ENCODE assay signal across 26 cellular contexts in genomic region chr3:122443090-122443489, GRCh38. TPM values are rescaled to one million over a fixed set of nuclear protein-coding genes. Genes with fewer than 3 reads are reported as not detected.
A peak's percentile ranks its signal among the peaks of the same experiment; 100 is the strongest.
DNase-seq lines count a peak whose midpoint lies in the region; ATAC-seq and TF ChIP-seq lines count a peak whose summit lies in the region.
"Had no signal": no experiment of that assay in that cellular context is flagged by ENCODE, and none has a peak within 500 bp of the region (broad histone marks: within the 10 kb centered on the region; RNA-seq: fewer than 3 reads in every experiment).

No MANE protein-coding gene starts in this region.

- H3K79me2 ChIP-seq in GM23338 (replicated peaks; ENCODE audit: insufficient read depth) (peaks cover 39% of the 10 kb centered on the region), PC-9 (ENCODE audit: low read depth) (peaks cover 25% of the 10 kb centered on the region; the same call in 1 of the 2 replicates)

- H3K23ac ChIP-seq in neuronal stem cell (ENCODE audit: low read depth, low read length, poor library complexity), result peak overlapping the region; percentile 55

- H3K9me2 ChIP-seq in GM23338 (ENCODE audit: insufficient read depth) (no peaks in the 10 kb centered on the region), PC-9 (ENCODE audit: insufficient read depth) (no peaks in the 10 kb centered on the region)

- peaks cover 32% of the 10 kb centered on the region for H3K36me3 ChIP-seq in GM23338 (ENCODE audit: insufficient read depth)
- H3K36me3 ChIP-seq in PC-9 (ENCODE audit: low read depth), result peaks cover 58% of the 10 kb centered on the region
- peaks cover 14 to 83% of the 10 kb centered on the region in 2 donors for H3K36me3 ChIP-seq in neuronal stem cell (replicated peaks in 1 of 2; ENCODE audit: control insufficient read depth in 2 of 2, insufficient read depth in 2 of 2, low read length in 2 of 2)
- H3K36me3 ChIP-seq: uterus had no signal

- H2BK120ac ChIP-seq in neuronal stem cell (ENCODE audit: low read depth, low read length), result no peak overlapping the region

- no peak overlapping the region for H2BK5ac ChIP-seq in neuronal stem cell (ENCODE audit: low read length)

- no peak overlapping the region for H2BK15ac ChIP-seq in neuronal stem cell (ENCODE audit: low read length)

- peak overlapping the region; percentile 88 for H3K27ac ChIP-seq in GM23338 (ENCODE audit: low read depth)
- peak overlapping the region; percentile 84 for H3K27ac ChIP-seq in PC-9
- no peak overlapping the region for H3K27ac ChIP-seq in neuronal stem cell (replicated peaks; ENCODE audit: low read length)
- H3K27ac ChIP-seq: left ventricle myocardium inferior, SJCRH30, uterus had no signal

- peak; percentile 99 for ATAC-seq in GM23338
- ATAC-seq: activated CD8-positive, alpha-beta memory T cell treated with anti-CD3 and anti-CD28 coated beads, Interleukin-2, amount 10 ng/mL, durations not matched to agents 7 days and 5 days; esophagus mucosa had no signal

- H3K9me3 Mint-ChIP-seq in GM23338 (peaks cover under 1% of the 10 kb centered on the region; the same call in 1 of the 3 replicates), nephron progenitor cell (peaks cover 49% of the 10 kb centered on the region), immature natural killer cell (peaks cover 2 to 11% (median 5%) of the 10 kb centered on the region in 6 donors)

- no peak overlapping the region for H4K91ac ChIP-seq in neuronal stem cell (ENCODE audit: low read depth, low read length, poor library complexity)

- H3F3A ChIP-seq in GM23338 (replicated peaks; ENCODE audit: low read depth), result no peaks in the 10 kb centered on the region
- H3F3A ChIP-seq in PC-9 (ENCODE audit: insufficient read depth, low read depth), result peaks cover 31% of the 10 kb centered on the region; the same call in 1 of the 2 replicates

- H3K27ac Mint-ChIP-seq in GM23338 (peak overlapping the region; percentile 97), nephron progenitor cell (no peak overlapping the region), immature natural killer cell (no peak overlapping the region)
- H3K27ac Mint-ChIP-seq: activated CD4-positive, alpha-beta T cell treated with anti-CD3 and anti-CD28 coated beads, Interleukin-2, amount 10 ng/mL, durations not matched to agents 24 days and 14 days; activated CD8-positive, alpha-beta memory T cell treated with anti-CD3 and anti-CD28 coated beads, Interleukin-2, amount 10 ng/mL, durations not matched to agents 7 days and 5 days; activated naive CD8-positive, alpha-beta T cell; nephron had no signal

- H2AK5ac ChIP-seq in neuronal stem cell (ENCODE audit: low read depth, low read length), result no peak overlapping the region

- H3K79me1 ChIP-seq in neuronal stem cell (ENCODE audit: low read depth, low read length), result peaks cover 2% of the 10 kb centered on the region

- H3K4me3 ChIP-seq in GM23338, result peak overlapping the region; percentile 31
- peak overlapping the region; percentile 21; the same call in 1 of the 2 replicates for H3K4me3 ChIP-seq in PC-9
- no peak overlapping the region for H3K4me3 ChIP-seq in neuronal stem cell (ENCODE audit: low read length in 2 of 2)
- H3K4me3 ChIP-seq: left ventricle myocardium inferior, SJCRH30, uterus had no signal

- POLR2A ChIA-PET in PC-9 (lab: Charles Lee; ENCODE audit: unreplicated experiment), result no interaction called here

- no peak for TF ChIP-seq CTCF in GM23338 (conservative IDR thresholded peaks at IDR 0.05; ENCODE audit: low read depth in 2 of 2)
- no peak for TF ChIP-seq CTCF in PC-9 (conservative IDR thresholded peaks at IDR 0.05)
- no peak for TF ChIP-seq CTCF in nephron progenitor cell (IDR thresholded peaks at IDR 0.05)

- CTCF ChIA-PET in PC-9 (lab: Charles Lee), result interaction anchor here (0.7 kb wide), 1 partner anchor 498 kb away, joined by 4 read pairs; no protein-coding TSS in a partner anchor

- H3K27me3 ChIP-seq in GM23338 (ENCODE audit: insufficient read depth) (no peaks in the 10 kb centered on the region), PC-9 (ENCODE audit: insufficient read depth, low read depth) (no peaks in the 10 kb centered on the region), neuronal stem cell (ENCODE audit: control insufficient read depth in 3 of 3, insufficient read depth in 3 of 3, low read depth in 1 of 3, low read length in 3 of 3) (no peaks in the 10 kb centered on the region)
- H3K27me3 ChIP-seq: SJCRH30, uterus had no signal

- H4K8ac ChIP-seq in neuronal stem cell (ENCODE audit: low read depth, low read length), result no peak overlapping the region

- intact Hi-C loops in PC-9 (cut with micrococcal nuclease; ENCODE audit: unreplicated experiment), result no loop called here

- peak overlapping the region; percentile 97 for H2BK12ac ChIP-seq in neuronal stem cell (ENCODE audit: low read length)

- H2AFZ ChIP-seq in GM23338 (no peak overlapping the region), PC-9 (no peak overlapping the region), neuronal stem cell (ENCODE audit: low read length) (no peak overlapping the region)

- H3K18ac ChIP-seq in neuronal stem cell (ENCODE audit: low read length), result no peak overlapping the region

- H3K9me3 ChIP-seq in PC-9 (ENCODE audit: insufficient read depth, low read depth), result peaks cover 16% of the 10 kb centered on the region
- H3K9me3 ChIP-seq in neuronal stem cell (replicated peaks in 1 of 2; ENCODE audit: control insufficient read depth in 2 of 2, insufficient read depth in 1 of 2, low read depth in 1 of 2, low read length in 2 of 2), result peaks cover 0 to 1% of the 10 kb centered on the region in 2 donors
- H3K9me3 ChIP-seq: SJCRH30, uterus had no signal

- H3K4me1 Mint-ChIP-seq in GM23338, result peaks cover 28% of the 10 kb centered on the region
- H3K4me1 Mint-ChIP-seq in nephron progenitor cell, result peaks cover 11% of the 10 kb centered on the region
- H3K4me1 Mint-ChIP-seq in immature natural killer cell, result peaks cover 6 to 19% of the 10 kb centered on the region in 2 donors
- H3K4me1 Mint-ChIP-seq: activated CD8-positive, alpha-beta memory T cell treated with anti-CD3 and anti-CD28 coated beads, Interleukin-2, amount 10 ng/mL, durations not matched to agents 7 days and 5 days; nephron had no signal

- no peak overlapping the region for H3K9ac ChIP-seq in neuronal stem cell (ENCODE audit: low read depth, low read length, poor library complexity)

- 0 out of 2 replicates have a peak, but pooled peaks cover 7% of the 10 kb centered on the region for H4K20me1 ChIP-seq in GM23338 (replicated peaks; ENCODE audit: insufficient read depth)
- H4K20me1 ChIP-seq in PC-9 (ENCODE audit: insufficient read depth), result peaks cover 7% of the 10 kb centered on the region; the same call in 1 of the 2 replicates

- WGBS in neuronal stem cell (ENCODE audit: extremely low coverage in 2 of 2, insufficient read length in 2 of 2, insufficient replicate concordance in 1 of 2), 2 donors, result no CpG with 5 or more reads among the region's 10 CpGs

- DNase-seq in GM23338 (ENCODE audit: low spot score), result peak; percentile 94
- no peak for DNase-seq in PC-9
- DNase-seq in iPS DF 4.7 (ENCODE audit: extremely low read depth, low spot score), result peak; percentile 44
- no peak for DNase-seq in neuronal stem cell (ENCODE audit: low spot score)
- DNase-seq in effector CD4-positive, alpha-beta T cell, result no peak
- DNase-seq in nephron progenitor cell, result no peak
- DNase-seq in activated T-cell treated with anti-CD3 and anti-CD28 coated beads, Interleukin-2, amount 50 U/mL, for 48 hours, result no peak
- no peak for DNase-seq in immature natural killer cell
- DNase-seq: activated CD4-positive, alpha-beta T cell treated with anti-CD3 and anti-CD28 coated beads, Interleukin-2, amount 10 ng/mL, durations not matched to agents 24 days and 14 days; activated CD8-positive, alpha-beta memory T cell treated with anti-CD3 and anti-CD28 coated beads, Interleukin-2, amount 10 ng/mL, durations not matched to agents 7 days and 5 days; C1 segment of cervical spinal cord; DMS153; foreskin melanocyte; GF-D8; hypothalamus; left ventricle myocardium inferior; NCI-H1092; NCI-H2029 treated with DMSO at 0.1 percent for 48 hours; NCI-H446; SJCRH30; substantia nigra; T-helper 1 cell; uterus had no signal

- no peak overlapping the region for H3K4ac ChIP-seq in neuronal stem cell (ENCODE audit: low read length)

- H3K4me2 ChIP-seq in GM23338 (peak overlapping the region; percentile 59), PC-9 (peak overlapping the region; percentile 58; the same call in 1 of the 2 replicates), neuronal stem cell (ENCODE audit: insufficient read depth, low read length, poor library complexity, severe bottlenecking) (no peak overlapping the region)

- H3K14ac ChIP-seq in neuronal stem cell (ENCODE audit: low read length), result no peak overlapping the region

- no TSS peak for BruUV-seq in PC-9 (replicated peaks; lab: Mats Ljungman, UMichigan)

- H3K4me3 Mint-ChIP-seq in GM23338 (peak overlapping the region; percentile 62), nephron progenitor cell (no peak overlapping the region), immature natural killer cell (no peak overlapping the region)
- H3K4me3 Mint-ChIP-seq: activated CD4-positive, alpha-beta T cell treated with anti-CD3 and anti-CD28 coated beads, Interleukin-2, amount 10 ng/mL, durations not matched to agents 24 days and 14 days; activated CD8-positive, alpha-beta memory T cell treated with anti-CD3 and anti-CD28 coated beads, Interleukin-2, amount 10 ng/mL, durations not matched to agents 7 days and 5 days; activated naive CD8-positive, alpha-beta T cell; nephron had no signal

- H3K4me1 ChIP-seq in GM23338 (ENCODE audit: insufficient read depth) (peaks cover 14% of the 10 kb centered on the region), PC-9 (replicated peaks; ENCODE audit: insufficient read depth) (peaks cover 26% of the 10 kb centered on the region), neuronal stem cell (ENCODE audit: control insufficient read depth in 2 of 2, insufficient read depth in 1 of 2, low read depth in 1 of 2, low read length in 2 of 2) (peaks cover 0 to 2% of the 10 kb centered on the region in 2 donors)
- H3K4me1 ChIP-seq: SJCRH30, uterus had no signal

- H3K27me3 Mint-ChIP-seq in GM23338 (ENCODE audit: insufficient read depth, low read depth, poor library complexity) (peaks cover 7% of the 10 kb centered on the region), nephron progenitor cell (ENCODE audit: low read depth, poor library complexity) (peaks cover 2% of the 10 kb centered on the region), immature natural killer cell (ENCODE audit: low read depth in 3 of 3) (peaks cover 0 to 2% (median 0%) of the 10 kb centered on the region in 3 donors)
- H3K27me3 Mint-ChIP-seq: activated CD4-positive, alpha-beta T cell treated with anti-CD3 and anti-CD28 coated beads, Interleukin-2, amount 10 ng/mL, durations not matched to agents 24 days and 14 days; activated CD8-positive, alpha-beta memory T cell treated with anti-CD3 and anti-CD28 coated beads, Interleukin-2, amount 10 ng/mL, durations not matched to agents 7 days and 5 days; activated naive CD8-positive, alpha-beta T cell had no signal

- H3K36me3 Mint-ChIP-seq in GM23338 (ENCODE audit: low read depth) (peaks cover 86% of the 10 kb centered on the region), nephron progenitor cell (ENCODE audit: low read depth) (peaks cover 96% of the 10 kb centered on the region), immature natural killer cell (peaks cover 56 to 90% (median 56%) of the 10 kb centered on the region in 3 donors)

RNA-seq across cellular contexts. Expression of gene WDR5B, which starts 27.2 kb away (rescaled TPM):
- 2.4 and 2.7 TPM in 2 replicates for total RNA-seq in GM23338 (2014; rRNA removed; shearing (Covaris generic))
- polyA plus RNA-seq in GM23338 (2016; fragmentation: Nextera tagmentation; extraction: Ambion mirVana) (0.81 and 0.87 TPM in 2 replicates), immature natural killer cell (1 to 10 TPM in 2 of 3 donors, under 1 TPM in 1; 0.70 to 2.2 (median 1.3) TPM)
- 4.5 and 5.8 TPM in 2 replicates for total RNA-seq in PC-9 (2021)
- polyA plus RNA-seq in neuronal stem cell (2013, experiment 1 of 2), result 4.6 TPM
- polyA plus RNA-seq in neuronal stem cell (2013, experiment 2 of 2), result 4.8 TPM

RNA-seq across cellular contexts. Expression of gene FAM162A, which starts 59.1 kb away (rescaled TPM):
- total RNA-seq in GM23338 (2014; rRNA removed; shearing (Covaris generic)), result 34.4 and 35.9 TPM in 2 replicates
- polyA plus RNA-seq in GM23338 (2016; fragmentation: Nextera tagmentation; extraction: Ambion mirVana), result 227 and 234 TPM in 2 replicates
- total RNA-seq in PC-9 (2021), result 36.8 and 41.0 TPM in 2 replicates
- 13.4 TPM for polyA plus RNA-seq in neuronal stem cell (2013, experiment 1 of 2)
- polyA plus RNA-seq in neuronal stem cell (2013, experiment 2 of 2), result 12.8 TPM
- 10 to 100 TPM; 49.0 to 65.6 (median 63.9) TPM for polyA plus RNA-seq in immature natural killer cell

Comparison
In these comparisons a context has a peak if more than half of its experiments do, and no peak if none do; other contexts are left out.
1. DNase-seq: peak in GM23338 (single experiment) and iPS DF 4.7 (single experiment); none in PC-9 (0 of 2), neuronal stem cell (single experiment), effector CD4-positive, alpha-beta T cell (single experiment), nephron progenitor cell (single experiment), activated T-cell treated with anti-CD3 and anti-CD28 coated beads, Interleukin-2, amount 50 U/mL, for 48 hours (0 of 2) and immature natural killer cell (0 of 3).
2. H3K4me3 ChIP-seq: peak in GM23338 (single experiment) and PC-9 (single experiment); none in neuronal stem cell (0 of 2).